ENCODE assay signal across 8 cellular contexts in the genomic region with DNA sequence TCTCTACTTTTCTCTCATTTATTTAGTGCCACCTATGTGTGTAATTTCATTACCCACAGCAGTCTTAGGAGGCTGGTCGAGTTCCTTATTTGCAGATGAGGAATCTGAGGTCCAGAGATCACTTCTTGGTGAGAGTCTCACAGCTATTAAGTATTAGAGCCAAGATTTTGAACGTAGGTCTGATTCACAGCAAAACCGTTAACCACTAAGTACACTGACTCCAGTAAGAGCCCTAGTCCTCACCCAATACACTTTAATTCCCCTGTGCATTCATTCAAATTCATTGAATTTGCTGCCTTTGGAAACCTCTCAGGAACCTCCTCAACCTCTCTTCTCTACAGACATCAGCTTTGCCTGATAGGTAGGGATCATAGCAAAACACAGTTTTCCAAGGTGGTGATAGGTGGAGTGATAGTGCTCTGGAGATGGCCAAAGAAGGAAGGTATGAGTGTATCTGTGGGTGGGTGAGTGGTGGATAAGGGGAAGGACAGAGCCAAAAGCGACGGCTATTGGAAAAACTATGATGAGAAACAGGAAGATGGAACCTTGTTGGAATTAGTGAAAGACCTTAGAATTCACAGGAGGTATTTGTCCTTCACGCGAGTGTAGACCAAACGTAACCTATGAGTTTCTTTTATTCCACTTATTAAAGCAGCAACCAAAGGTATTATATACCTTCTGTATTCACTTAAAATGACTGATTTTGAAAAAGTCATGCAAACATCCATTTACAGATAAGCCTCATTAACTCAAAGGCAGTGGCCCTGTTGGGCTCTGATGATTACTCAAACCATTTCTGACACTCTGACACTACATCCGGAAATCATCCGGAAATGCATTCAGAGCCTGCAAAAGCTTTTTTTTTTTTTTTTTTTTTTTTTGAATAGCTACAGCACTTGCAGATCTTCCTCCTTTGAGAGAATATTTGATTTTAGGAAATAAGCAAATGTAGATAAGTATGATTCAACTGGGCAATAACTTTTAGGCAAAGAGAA. TPM values are rescaled to one million over a fixed set of nuclear protein-coding genes. Genes with fewer than 3 reads are reported as not detected.
DNase-seq lines count a peak whose midpoint lies in the region; ATAC-seq, FAIRE-seq and TF ChIP-seq lines count a peak whose summit lies in the region.

No MANE protein-coding gene starts in this region.

- H3K4me3 Mint-ChIP-seq in CD8-positive, alpha-beta memory T cell = peak overlapping the region; percentile 30 to 75 (median 63)
- H3K4me3 Mint-ChIP-seq in astrocyte (ENCODE audit: unreplicated experiment) = no peak overlapping the region

- H3K9me3 ChIP-seq in CD8-positive, alpha-beta memory T cell (ENCODE audit: low read length) = no peaks in the 10 kb centered on the region
- H3K9me3 ChIP-seq in astrocyte (ENCODE audit: insufficient read depth, low read depth, low read length) (no peaks in the 10 kb centered on the region), esophagus muscularis mucosa (no peaks in the 10 kb centered on the region)

- peaks cover 69% of the 10 kb centered on the region for H3K4me1 ChIP-seq in CD8-positive, alpha-beta memory T cell (ENCODE audit: insufficient read depth, low read length)
- peaks cover 8% of the 10 kb centered on the region for H3K4me1 ChIP-seq in astrocyte (ENCODE audit: insufficient read depth, low read length)
- peaks cover 2 to 49% (median 28%) of the 10 kb centered on the region in 4 donors for H3K4me1 ChIP-seq in esophagus muscularis mucosa

- peak overlapping the region; percentile 24 for H3K27ac ChIP-seq in CD8-positive, alpha-beta memory T cell (ENCODE audit: low read depth, low read length)
- no peak overlapping the region for H3K27ac ChIP-seq in astrocyte (ENCODE audit: low read depth, low read length)
- H3K27ac ChIP-seq in esophagus muscularis mucosa (replicated peaks in 1 of 4) = no peak overlapping the region

- peak in 4 of 5 donors; percentile 1 to 47 (median 32) for DNase-seq in CD8-positive, alpha-beta memory T cell
- peak; percentile 61 for DNase-seq in astrocyte (ENCODE audit: low read depth)
- DNase-seq in NCI-H1417 (lab: John Stamatoyannopoulos, UW) = no peak
- DNase-seq in H7 = no peak
- DNase-seq in NCI-H1436 (lab: John Stamatoyannopoulos, UW) = no peak
- no peak for DNase-seq in esophagus muscularis mucosa (ENCODE audit: extremely low spot score)

- peaks cover 57% of the 10 kb centered on the region for H4K20me1 ChIP-seq in astrocyte (ENCODE audit: insufficient read depth, low read length)

- no peak overlapping the region for H3K9ac ChIP-seq in astrocyte (ENCODE audit: low read length)

- H3K4me1 Mint-ChIP-seq in CD8-positive, alpha-beta memory T cell = peaks cover 68 to 97% (median 93%) of the 10 kb centered on the region in 3 donors
- H3K4me1 Mint-ChIP-seq in astrocyte (ENCODE audit: low read depth, unreplicated experiment) = peaks cover 31% of the 10 kb centered on the region

- peak; percentile 97 for FAIRE-seq in astrocyte (lab: Jason Lieb, UNC)

- peaks cover 0 to 3% (median 0%) of the 10 kb centered on the region in 3 donors for H3K36me3 Mint-ChIP-seq in CD8-positive, alpha-beta memory T cell
- H3K36me3 Mint-ChIP-seq in astrocyte (ENCODE audit: low read depth, unreplicated experiment) = no peaks in the 10 kb centered on the region

- peaks cover 0 to 3% of the 10 kb centered on the region in 2 donors for H3K27me3 Mint-ChIP-seq in CD8-positive, alpha-beta memory T cell
- H3K27me3 Mint-ChIP-seq in astrocyte (ENCODE audit: low read depth, unreplicated experiment) = no peaks in the 10 kb centered on the region

- H3K27me3 ChIP-seq in CD8-positive, alpha-beta memory T cell (ENCODE audit: insufficient read depth, low read length, poor library complexity, severe bottlenecking) = no peaks in the 10 kb centered on the region
- H3K27me3 ChIP-seq in astrocyte (ENCODE audit: insufficient read depth, low read length) (no peaks in the 10 kb centered on the region), H7 (ENCODE audit: control insufficient read depth, insufficient read depth, low read length) (no peaks in the 10 kb centered on the region), esophagus muscularis mucosa (no peaks in the 10 kb centered on the region)

- no peak for TF ChIP-seq POLR2A in esophagus muscularis mucosa (IDR thresholded peaks at IDR 0.05; ENCODE audit: low read depth)

- intact Hi-C loops in esophagus muscularis mucosa (cut with DNase I) = loop anchor here (10.0 kb wide), 1 partner anchor 1587 kb away; a partner anchor contains a TSS

- H3K4me2 ChIP-seq in astrocyte (ENCODE audit: low read length) = no peak overlapping the region

- 62% methylated on average over 10 of the region's 10 CpGs for WGBS in esophagus muscularis mucosa

- POLR2A ChIA-PET in CD8-positive, alpha-beta memory T cell (lab: Charles Lee) = interaction anchor here (0.6 kb wide), 1 partner anchor 1989 kb away, joined by 4 read pairs; no protein-coding TSS in a partner anchor

- H3K79me2 ChIP-seq in astrocyte (ENCODE audit: insufficient read depth, low read length) = peaks cover 95% of the 10 kb centered on the region

- no peak for TF ChIP-seq CTCF in astrocyte (IDR thresholded peaks at IDR 0.05; ENCODE audit: insufficient read depth, low read depth, low read length)
- TF ChIP-seq CTCF in esophagus muscularis mucosa (IDR thresholded peaks at IDR 0.05) = no peak

- H3K27ac Mint-ChIP-seq in CD8-positive, alpha-beta memory T cell = peak overlapping the region; percentile 73 to 96 (median 90)
- H3K27ac Mint-ChIP-seq in astrocyte (ENCODE audit: unreplicated experiment) = no peak overlapping the region

- no peaks in the 10 kb centered on the region for H3K36me3 ChIP-seq in CD8-positive, alpha-beta memory T cell (ENCODE audit: insufficient read depth, low read length)
- H3K36me3 ChIP-seq in astrocyte (ENCODE audit: insufficient read depth, low read length) = no peaks in the 10 kb centered on the region
- no peaks in the 10 kb centered on the region for H3K36me3 ChIP-seq in H7 (replicated peaks; ENCODE audit: control insufficient read depth, insufficient read depth, low read length)
- no peaks in the 10 kb centered on the region for H3K36me3 ChIP-seq in esophagus muscularis mucosa

- ATAC-seq in GM19455 (IDR thresholded peaks at IDR 0.05; ENCODE audit: unreplicated experiment) (peak; percentile 96), HG03469 (IDR thresholded peaks at IDR 0.05; ENCODE audit: unreplicated experiment) (peak; percentile 86)

- no peak for TF ChIP-seq EP300 in esophagus muscularis mucosa (IDR thresholded peaks at IDR 0.05)

- no peaks in the 10 kb centered on the region for H3K9me3 Mint-ChIP-seq in CD8-positive, alpha-beta memory T cell
- no peaks in the 10 kb centered on the region for H3K9me3 Mint-ChIP-seq in astrocyte (ENCODE audit: unreplicated experiment)

- H2AFZ ChIP-seq in astrocyte (ENCODE audit: low read depth, low read length) = no peak overlapping the region

- no peak overlapping the region for H3K4me3 ChIP-seq in CD8-positive, alpha-beta memory T cell (ENCODE audit: low read length)
- no peak overlapping the region for H3K4me3 ChIP-seq in astrocyte (ENCODE audit: insufficient read depth, low read depth, low read length)
- no peak overlapping the region for H3K4me3 ChIP-seq in H7 (ENCODE audit: insufficient read depth, low read depth, low read length)
- no peak overlapping the region for H3K4me3 ChIP-seq in esophagus muscularis mucosa

- CTCF ChIA-PET in CD8-positive, alpha-beta memory T cell (lab: Charles Lee) = no interaction called here

RNA-seq across cellular contexts. Expression of a gene that starts 6.3 kb away (rescaled TPM):
- 10 to 100 TPM; 38.7 to 42.7 TPM for total RNA-seq in CD8-positive, alpha-beta memory T cell
- 7.2 TPM for polyA plus RNA-seq in CD8-positive, alpha-beta memory T cell
- 45.6 and 45.9 TPM in 2 replicates for total RNA-seq in astrocyte
- total RNA-seq in H7 (2014; rRNA removed; shearing (Covaris generic)) = 16.1 and 21.0 TPM in 2 replicates
- 10 to 100 TPM; 27.5 to 30.2 (median 28.2) TPM for total RNA-seq in esophagus muscularis mucosa

Comparison
In these comparisons a context has a peak if more than half of its experiments do, and no peak if none do; other contexts are left out.
1. DNase-seq: peak in CD8-positive, alpha-beta memory T cell (4 of 5) and astrocyte (single experiment); none in NCI-H1417 (0 of 3), H7 (single experiment), NCI-H1436 (single experiment) and esophagus muscularis mucosa (single experiment).